16 cellular contexts compared by ENCODE assay signal in genomic region chr4:137960371-137961050, GRCh38.
DNase-seq lines count a peak whose midpoint lies in the region; ATAC-seq, FAIRE-seq and TF ChIP-seq lines count a peak whose summit lies in the region.
"Had no signal": no experiment of that assay in that cellular context is flagged by ENCODE, and none has a peak within 500 bp of the region (broad histone marks: within the 10 kb centered on the region; RNA-seq: fewer than 3 reads in every experiment).

No MANE protein-coding gene starts in this region.

- no peaks in the 10 kb centered on the region for H3K27me3 ChIP-seq in breast epithelium
- no peaks in the 10 kb centered on the region for H3K27me3 ChIP-seq in kidney epithelial cell (ENCODE audit: control insufficient read depth, insufficient read depth, low read length)
- H3K27me3 ChIP-seq: spleen, tibial artery had no signal

- peaks cover 0 to 9% of the 10 kb centered on the region in 2 donors for H3K4me1 ChIP-seq in breast epithelium
- H3K4me1 ChIP-seq: spleen had no signal

- H3K27ac ChIP-seq in breast epithelium: peak overlapping the region; percentile 59 to 64
- H3K27ac ChIP-seq: 22Rv1, spleen, tibial artery, VCaP had no signal

- DNase-seq in A172 (ENCODE audit: low spot score): peak; percentile 76
- DNase-seq in HTR-8/SVneo (ENCODE audit: insufficient read length, low spot score): peak; percentile 15
- DNase-seq in breast epithelium (ENCODE audit: low spot score in 2 of 2): no peak
- peak; percentile 38 for DNase-seq in kidney epithelial cell (ENCODE audit: low read depth)
- DNase-seq in D721Med (ENCODE audit: insufficient read length, low spot score): no peak
- no peak for DNase-seq in activated gamma-delta T cell (lab: John Stamatoyannopoulos, UW)
- no peak for DNase-seq in AML-193 (lab: John Stamatoyannopoulos, UW)
- DNase-seq: H7, NCI-H1105 treated with DMSO at 0.1 percent for 48 hours, NCI-H524 treated with DMSO at 0.1 percent for 48 hours, SHP77 treated with DMSO at 0.1 percent for 48 hours, spleen, tibial artery had no signal

- no peaks in the 10 kb centered on the region for H3K9me3 ChIP-seq in breast epithelium
- H3K9me3 ChIP-seq: spleen, tibial artery had no signal

- TF ChIP-seq CTCF in breast epithelium (IDR thresholded peaks at IDR 0.05) (no peak), kidney epithelial cell (IDR thresholded peaks at IDR 0.05; ENCODE audit: insufficient read depth, low read length, poor library complexity, severe bottlenecking) (no peak), D721Med (IDR thresholded peaks at IDR 0.05; ENCODE audit: insufficient read depth, missing control alignments) (no peak)

- FAIRE-seq in HTR-8/SVneo (lab: Jason Lieb, UNC): no peak
- no peak for FAIRE-seq in D721Med (lab: Jason Lieb, UNC)

- ATAC-seq in HG03095 (IDR thresholded peaks at IDR 0.05; ENCODE audit: unreplicated experiment): no peak

- intact Hi-C loops in breast epithelium (cut with DNase I; ENCODE audit: low total_unique reads): no loop called here

- H3K36me3 ChIP-seq in breast epithelium (no peaks in the 10 kb centered on the region), kidney epithelial cell (ENCODE audit: control insufficient read depth, insufficient read depth, low read length) (no peaks in the 10 kb centered on the region)
- H3K36me3 ChIP-seq: spleen, tibial artery had no signal

- TF ChIP-seq POLR2A in breast epithelium (IDR thresholded peaks at IDR 0.05): no peak

- H3K4me3 ChIP-seq in breast epithelium (no peak overlapping the region), kidney epithelial cell (ENCODE audit: low read depth, low read length) (no peak overlapping the region)
- H3K4me3 ChIP-seq: spleen, tibial artery had no signal

Comparison
In these comparisons a context has a peak if more than half of its experiments do, and no peak if none do; other contexts are left out.
1. DNase-seq: peak in A172 (single experiment), HTR-8/SVneo (single experiment) and kidney epithelial cell (single experiment); none in breast epithelium (0 of 2), D721Med (single experiment), activated gamma-delta T cell (single experiment) and AML-193 (0 of 2).